Comparison of ENCODE assay signal across 18 cellular contexts in the genomic region with DNA sequence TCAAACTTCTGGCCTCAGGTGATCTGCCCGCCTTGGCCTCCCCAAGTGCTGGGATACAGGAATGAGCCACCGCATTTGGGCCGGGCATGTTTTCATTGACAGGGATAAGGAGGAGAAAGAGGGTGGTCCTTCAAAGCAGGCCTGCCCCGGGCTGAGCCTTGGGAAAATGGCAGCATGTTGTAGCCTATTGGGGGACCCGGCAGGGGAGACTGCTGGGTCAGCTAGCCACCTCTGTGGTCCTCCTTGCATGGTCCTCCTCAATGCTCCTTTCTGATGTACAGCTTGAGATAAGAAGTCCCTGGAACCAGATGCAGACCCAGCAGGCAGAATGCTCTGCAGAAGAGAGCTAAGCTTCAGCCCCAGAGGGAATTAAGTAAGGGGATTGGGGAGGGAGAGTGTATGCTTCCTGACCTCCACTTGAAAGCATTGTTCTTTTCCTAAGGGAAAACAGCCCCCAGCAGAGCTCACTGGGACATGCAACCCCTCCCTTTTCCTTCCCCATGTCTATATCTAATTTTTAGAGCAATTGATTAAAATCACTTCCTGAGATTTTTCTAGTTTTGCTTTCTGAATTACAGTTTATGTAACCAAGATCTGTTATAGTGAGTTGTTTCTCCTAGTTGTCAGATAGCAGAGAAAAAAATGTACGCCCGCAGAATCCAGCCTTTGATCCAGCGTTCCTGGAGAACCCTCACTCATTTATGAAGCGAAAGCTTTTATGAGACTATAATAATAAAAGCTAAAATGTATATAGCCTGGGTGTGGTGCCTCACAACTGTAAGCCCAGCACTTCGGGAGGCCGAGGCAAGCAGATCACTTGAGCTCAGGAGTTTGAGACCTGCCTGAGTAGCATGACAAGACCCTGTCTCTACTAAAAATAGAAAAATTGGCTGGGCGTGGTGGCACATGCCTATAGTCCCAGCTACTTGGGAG. TPM values are rescaled to one million over a fixed set of nuclear protein-coding genes. Genes with fewer than 3 reads are reported as not detected.
A peak's percentile ranks its signal among the peaks of the same experiment; 100 is the strongest.
DNase-seq lines count a peak whose midpoint lies in the region; ATAC-seq, FAIRE-seq and TF ChIP-seq lines count a peak whose summit lies in the region.
"Had no signal": no experiment of that assay in that cellular context is flagged by ENCODE, and none has a peak within 500 bp of the region (broad histone marks: within the 10 kb centered on the region; RNA-seq: fewer than 3 reads in every experiment).

No MANE protein-coding gene starts in this region.

- peak overlapping the region; percentile 24 for H3K4me2 ChIP-seq in endothelial cell of umbilical vein (ENCODE audit: insufficient read depth, low read length)

- TF ChIP-seq POLR2A in heart left ventricle (IDR thresholded peaks at IDR 0.05) (no peak), endothelial cell of umbilical vein (IDR thresholded peaks at IDR 0.05; ENCODE audit: low read depth, low read length) (no peak), uterus (IDR thresholded peaks at IDR 0.05) (no peak)

- TF ChIP-seq CTCF in heart left ventricle (IDR thresholded peaks at IDR 0.05) (no peak), endothelial cell of umbilical vein (IDR thresholded peaks at IDR 0.05; ENCODE audit: extremely low read depth in 1 of 2, insufficient read depth in 1 of 2, low read depth in 1 of 2, low read length in 2 of 2) (no peak), osteocyte (IDR thresholded peaks at IDR 0.05) (no peak), uterus (IDR thresholded peaks at IDR 0.05) (no peak)

- H3K27ac Mint-ChIP-seq in osteocyte (ENCODE audit: unreplicated experiment), result peak overlapping the region; percentile 79
- H3K27ac Mint-ChIP-seq in stimulated activated effector memory CD8-positive, alpha-beta T cell treated with anti-CD3 and anti-CD28 coated beads, Interleukin-12 subunit alpha, Interleukin-12 subunit beta, amount 100 ng/mL, for 72 hours, result no peak overlapping the region
- H3K27ac Mint-ChIP-seq: activated CD4-positive, alpha-beta T cell treated with anti-CD3 and anti-CD28 coated beads, Interleukin-2, amount 10 ng/mL, durations not matched to agents 7 days and 5 days; CD4-positive, alpha-beta memory T cell had no signal

- DNase-seq in heart left ventricle (no peak), left cardiac atrium (no peak), endothelial cell of umbilical vein (ENCODE audit: low read depth, low spot score) (peak; percentile 40), osteocyte (ENCODE audit: extremely low spot score, unreplicated experiment) (no peak), uterus (no peak), NCI-H345 (lab: John Stamatoyannopoulos, UW) (no peak)
- DNase-seq in stimulated activated CD4-positive, alpha-beta T cell treated with anti-CD3 and anti-CD28 coated beads, Interleukin-4, amount 100 ng/mL, for 1 hour, result no peak
- DNase-seq in stimulated activated effector memory CD8-positive, alpha-beta T cell treated with anti-CD3 and anti-CD28 coated beads, Interleukin-12 subunit alpha, Interleukin-12 subunit beta, amount 100 ng/mL, for 72 hours (ENCODE audit: low spot score in 2 of 2), result no peak
- DNase-seq: activated CD4-positive, alpha-beta T cell treated with anti-CD3 and anti-CD28 coated beads, Interleukin-2, amount 10 ng/mL, durations not matched to agents 7 days and 5 days; activated T-cell treated with anti-CD3 and anti-CD28 coated beads, Interleukin-2, amount 50 U/mL, for 48 hours; CD4-positive, alpha-beta memory T cell; mesendoderm; NCI-H187 treated with DMSO at 0.1 percent for 48 hours; NCI-H526 treated with DMSO at 0.1 percent for 48 hours; ovary; T1000 had no signal

- ATAC-seq in heart left ventricle (peak in 3 of 4 donors; percentile 25 to 69 (median 26)), left cardiac atrium (no peak)
- no peak for ATAC-seq in stimulated activated effector memory CD8-positive, alpha-beta T cell treated with anti-CD3 and anti-CD28 coated beads, Interleukin-12 subunit alpha, Interleukin-12 subunit beta, amount 100 ng/mL, for 72 hours

- H3K27ac ChIP-seq in heart left ventricle (peak overlapping the region; percentile 19 to 82 (median 68)), endothelial cell of umbilical vein (ENCODE audit: insufficient read depth, low read depth, low read length) (no peak overlapping the region), uterus (peak overlapping the region; percentile 67 to 78)

- no peaks in the 10 kb centered on the region for H3K9me1 ChIP-seq in endothelial cell of umbilical vein (replicated peaks; ENCODE audit: control insufficient read depth, extremely low read depth, insufficient read depth, low read length)

- H3K9me3 Mint-ChIP-seq in osteocyte (ENCODE audit: unreplicated experiment), result no peaks in the 10 kb centered on the region
- H3K9me3 Mint-ChIP-seq in stimulated activated effector memory CD8-positive, alpha-beta T cell treated with anti-CD3 and anti-CD28 coated beads, Interleukin-12 subunit alpha, Interleukin-12 subunit beta, amount 100 ng/mL, for 72 hours, result no peaks in the 10 kb centered on the region
- H3K9me3 Mint-ChIP-seq: activated CD4-positive, alpha-beta T cell treated with anti-CD3 and anti-CD28 coated beads, Interleukin-2, amount 10 ng/mL, durations not matched to agents 7 days and 5 days; CD4-positive, alpha-beta memory T cell had no signal

- peaks cover 12 to 99% (median 68%) of the 10 kb centered on the region in 12 donors for H3K4me1 ChIP-seq in heart left ventricle
- peaks cover 29% of the 10 kb centered on the region for H3K4me1 ChIP-seq in endothelial cell of umbilical vein (ENCODE audit: control insufficient read depth, extremely low read depth, insufficient read depth, low read length)
- H3K4me1 ChIP-seq in uterus, result no peaks in the 10 kb centered on the region

- H3K4me3 ChIP-seq in heart left ventricle (peak overlapping the region in 2 of 12 donors; percentile 15 to 17), endothelial cell of umbilical vein (replicated peaks in 1 of 3; ENCODE audit: insufficient read depth in 1 of 3, low read depth in 1 of 3, low read length in 3 of 3) (no peak overlapping the region), uterus (no peak overlapping the region)
- H3K4me3 ChIP-seq: ovary had no signal

- no TSS peak for BruUV-seq in endothelial cell of umbilical vein (replicated peaks; lab: Mats Ljungman, UMichigan)

- intact Hi-C loops in heart left ventricle (cut with DNase I), result no loop called here
- intact Hi-C loops in left cardiac atrium (cut with DNase I), result no loop called here
- intact Hi-C loops in endothelial cell of umbilical vein (cut with micrococcal nuclease), result no loop called here
- intact Hi-C loops in uterus (cut with DNase I; ENCODE audit: low total_unique reads), result no loop called here

- peak; percentile 80 for FAIRE-seq in endothelial cell of umbilical vein (lab: Jason Lieb, UNC)
- FAIRE-seq: A204.1, colon had no signal

- H4K20me1 ChIP-seq in endothelial cell of umbilical vein (replicated peaks; ENCODE audit: control insufficient read depth, extremely low read depth, insufficient read depth, low read length), result no peaks in the 10 kb centered on the region

- no peaks in the 10 kb centered on the region for H3K36me3 ChIP-seq in heart left ventricle
- H3K36me3 ChIP-seq in endothelial cell of umbilical vein (ENCODE audit: control insufficient read depth in 2 of 2, extremely low read depth in 1 of 2, insufficient read depth in 2 of 2, low read length in 2 of 2), result no peaks in the 10 kb centered on the region
- H3K36me3 ChIP-seq in uterus, result no peaks in the 10 kb centered on the region
- H3K36me3 ChIP-seq: ovary had no signal

- peaks cover 98% of the 10 kb centered on the region for H3K4me1 Mint-ChIP-seq in osteocyte (ENCODE audit: unreplicated experiment)
- peaks cover 7% of the 10 kb centered on the region for H3K4me1 Mint-ChIP-seq in stimulated activated effector memory CD8-positive, alpha-beta T cell treated with anti-CD3 and anti-CD28 coated beads, Interleukin-12 subunit alpha, Interleukin-12 subunit beta, amount 100 ng/mL, for 72 hours
- H3K4me1 Mint-ChIP-seq: activated CD4-positive, alpha-beta T cell treated with anti-CD3 and anti-CD28 coated beads, Interleukin-2, amount 10 ng/mL, durations not matched to agents 7 days and 5 days; CD4-positive, alpha-beta memory T cell had no signal

- POLR2A ChIA-PET in endothelial cell of umbilical vein (lab: Charles Lee), result no interaction called here

- dilution Hi-C loops in endothelial cell of umbilical vein (cut with MboI; ENCODE audit: extremely low pct_ligation_motif_present, low sequenced_read_pairs), result no loop called here

- no peak overlapping the region for H3K9ac ChIP-seq in endothelial cell of umbilical vein (replicated peaks; ENCODE audit: extremely low read depth, insufficient read depth, low read length)

- 52 to 63% (median 59%) methylated on average over 9 to 12 of the region's 12 CpGs for WGBS in heart left ventricle, 4 donors

- peak overlapping the region; percentile 4 for H3K4me3 Mint-ChIP-seq in osteocyte (ENCODE audit: unreplicated experiment)
- no peak overlapping the region for H3K4me3 Mint-ChIP-seq in stimulated activated effector memory CD8-positive, alpha-beta T cell treated with anti-CD3 and anti-CD28 coated beads, Interleukin-12 subunit alpha, Interleukin-12 subunit beta, amount 100 ng/mL, for 72 hours
- H3K4me3 Mint-ChIP-seq: activated CD4-positive, alpha-beta T cell treated with anti-CD3 and anti-CD28 coated beads, Interleukin-2, amount 10 ng/mL, durations not matched to agents 7 days and 5 days; CD4-positive, alpha-beta memory T cell had no signal

- H3K27me3 ChIP-seq in heart left ventricle (no peaks in the 10 kb centered on the region), endothelial cell of umbilical vein (ENCODE audit: control insufficient read depth in 2 of 2, insufficient read depth in 2 of 2, low read length in 2 of 2) (no peaks in the 10 kb centered on the region), uterus (no peaks in the 10 kb centered on the region)
- H3K27me3 ChIP-seq: ovary had no signal

- no peaks in the 10 kb centered on the region for H3K27me3 Mint-ChIP-seq in osteocyte (ENCODE audit: unreplicated experiment)

- no peaks in the 10 kb centered on the region for H3K36me3 Mint-ChIP-seq in osteocyte (ENCODE audit: unreplicated experiment)
- H3K36me3 Mint-ChIP-seq in stimulated activated effector memory CD8-positive, alpha-beta T cell treated with anti-CD3 and anti-CD28 coated beads, Interleukin-12 subunit alpha, Interleukin-12 subunit beta, amount 100 ng/mL, for 72 hours, result no peaks in the 10 kb centered on the region
- H3K36me3 Mint-ChIP-seq: CD4-positive, alpha-beta memory T cell had no signal

- H3K79me2 ChIP-seq in endothelial cell of umbilical vein (ENCODE audit: control insufficient read depth, insufficient read depth, low read length), result no peaks in the 10 kb centered on the region

- H2AFZ ChIP-seq in endothelial cell of umbilical vein (ENCODE audit: low read depth, low read length), result no peak overlapping the region

- H3K9me3 ChIP-seq in heart left ventricle (no peaks in the 10 kb centered on the region), endothelial cell of umbilical vein (replicated peaks; ENCODE audit: control insufficient read depth, insufficient read depth, low read length) (no peaks in the 10 kb centered on the region), uterus (no peaks in the 10 kb centered on the region)
- H3K9me3 ChIP-seq: ovary had no signal

- CTCF ChIA-PET in endothelial cell of umbilical vein (lab: Charles Lee), result interaction anchor here (1.0 to 2.6 kb wide), 5 partner anchors 15 to 86 kb away, joined by 3 to 8 read pairs (median 7); no protein-coding TSS in a partner anchor

RNA-seq across cellular contexts. Expression of a gene that starts 48.7 kb away (rescaled TPM):
- total RNA-seq in heart left ventricle (1 to 10 TPM; 1.1 to 6.3 (median 2.6) TPM), left cardiac atrium (1 to 10 TPM; 6.1 to 6.2 TPM), endothelial cell of umbilical vein (6.9 and 9.0 TPM in 2 replicates), osteocyte (2.3 and 2.7 TPM in 2 replicates), uterus (10 to 100 TPM in 1 of 4 donors, 1 to 10 TPM in 3; 1.8 to 18.7 (median 6.3) TPM)
- polyA plus RNA-seq in heart left ventricle (1 to 10 TPM; 2.7 to 3.4 TPM), endothelial cell of umbilical vein (10.0 and 11.6 TPM in 2 replicates)
- 6.5 and 8.1 TPM in 2 replicates for polyA plus RNA-seq in endothelial cell of umbilical vein (2011; cell fraction: cytosol; rRNA removed)
- 27.6 and 33.0 TPM in 2 replicates for polyA plus RNA-seq in endothelial cell of umbilical vein (2011; cell fraction: nucleus; rRNA removed)
- 4.2 and 4.6 TPM in 2 replicates for polyA plus RNA-seq in endothelial cell of umbilical vein (2012)
- polyA minus RNA-seq in endothelial cell of umbilical vein, result 14.5 and 20.7 TPM in 2 replicates
- polyA minus RNA-seq in endothelial cell of umbilical vein (2011; cell fraction: cytosol; rRNA and poly(A)+ RNA removed), result not detected
- polyA minus RNA-seq in endothelial cell of umbilical vein (2011; cell fraction: nucleus; rRNA and poly(A)+ RNA removed), result 11.3 and 13.0 TPM in 2 replicates

Comparison
In these comparisons a context has a peak if more than half of its experiments do, and no peak if none do; other contexts are left out.
1. ATAC-seq: peak in heart left ventricle (3 of 4); none in left cardiac atrium (0 of 2) and stimulated activated effector memory CD8-positive, alpha-beta T cell treated with anti-CD3 and anti-CD28 coated beads, Interleukin-12 subunit alpha, Interleukin-12 subunit beta, amount 100 ng/mL, for 72 hours (single experiment).